In genomic region chr20:41563087-41563486, GRCh38 we compare ENCODE assay signal across 14 cellular contexts. TPM values are rescaled to one million over a fixed set of nuclear protein-coding genes. Genes with fewer than 3 reads are reported as not detected.
DNase-seq lines count a peak whose midpoint lies in the region; ATAC-seq, FAIRE-seq and TF ChIP-seq lines count a peak whose summit lies in the region.
"Had no signal": no experiment of that assay in that cellular context is flagged by ENCODE, and none has a peak within 500 bp of the region (broad histone marks: within the 10 kb centered on the region; RNA-seq: fewer than 3 reads in every experiment).

No MANE protein-coding gene starts in this region.

- no peak overlapping the region for H3K18ac ChIP-seq in IMR-90 (ENCODE audit: low read depth, low read length)

- H3K9me1 ChIP-seq in IMR-90 (ENCODE audit: insufficient read depth, low read length), result peaks cover 14% of the 10 kb centered on the region; the same call in 1 of the 2 replicates

- H2BK20ac ChIP-seq in IMR-90 (ENCODE audit: low read depth, low read length), result no peak overlapping the region

- no CpG with 5 or more reads among the region's 1 CpG for WGBS in IMR-90 (ENCODE audit: extremely low coverage in 2 of 2, insufficient read length in 1 of 2), 2 experiments

- in situ Hi-C loops in IMR-90 (cut with MboI; ENCODE audit: low sequenced_read_pairs), result no loop called here

- no peak overlapping the region for H2BK15ac ChIP-seq in IMR-90 (ENCODE audit: low read depth, low read length)

- no peak for TF ChIP-seq RAD21 in IMR-90 (IDR thresholded peaks at IDR 0.05; ENCODE audit: low read length)

- intact Hi-C loops in IMR-90 (cut with micrococcal nuclease) (no loop called here), breast epithelium (cut with DNase I; ENCODE audit: low total_unique reads) (no loop called here)

- H4K20me1 ChIP-seq in IMR-90 (ENCODE audit: insufficient read depth, low read length), result peaks cover 39% of the 10 kb centered on the region

- H2AK9ac ChIP-seq in IMR-90 (replicated peaks; ENCODE audit: low read depth, low read length, poor library complexity), result no peak overlapping the region

- POLR2A ChIA-PET in IMR-90 (lab: Charles Lee; ENCODE audit: unreplicated experiment), result no interaction called here

- no peak overlapping the region for H3K56ac ChIP-seq in IMR-90 (ENCODE audit: extremely low read depth, insufficient read depth, low read length)

- peak; percentile 19 for DNase-seq in ELR (ENCODE audit: low read depth)
- peak; percentile 24 for DNase-seq in IMR-90
- DNase-seq in bronchial epithelial cell (ENCODE audit: low read depth), result peak; percentile 13
- peak; percentile 17 for DNase-seq in kidney tubule cell (ENCODE audit: low spot score)
- no peak for DNase-seq in cerebellum (ENCODE audit: low spot score)
- DNase-seq in breast epithelium (ENCODE audit: low spot score in 2 of 2), result no peak
- DNase-seq in DMS79 (lab: John Stamatoyannopoulos, UW), result no peak
- DNase-seq: 8988T; CD4-positive, CD25-positive, alpha-beta regulatory T cell; DMS53; H7 had no signal

- FAIRE-seq in bronchial epithelial cell (lab: Jason Lieb, UNC), result no peak
- FAIRE-seq: GM12891 had no signal

- no TSS peak for BruUV-seq in IMR-90 (replicated peaks; lab: Mats Ljungman, UMichigan)

- H3K4me3 ChIP-seq in IMR-90 (ENCODE audit: insufficient read depth, low read depth, low read length), result no peak overlapping the region
- no peak overlapping the region for H3K4me3 ChIP-seq in bronchial epithelial cell (ENCODE audit: low read depth, low read length)
- no peak overlapping the region for H3K4me3 ChIP-seq in breast epithelium
- H3K4me3 ChIP-seq: BLaER1 treated with 17β-estradiol and CSF1 and Interleukin-3, amounts not matched to agents 10 nM and 100 nM had no signal

- H3K23ac ChIP-seq in IMR-90 (ENCODE audit: low read depth, low read length), result no peak overlapping the region

- no peak for TF ChIP-seq CTCF in IMR-90 (conservative IDR thresholded peaks at IDR 0.05; ENCODE audit: low read depth, low read length)
- no peak for TF ChIP-seq CTCF in bronchial epithelial cell (IDR thresholded peaks at IDR 0.05; ENCODE audit: insufficient read depth, low read length, severe bottlenecking)
- no peak for TF ChIP-seq CTCF in breast epithelium (IDR thresholded peaks at IDR 0.05)

- H3K4ac ChIP-seq in IMR-90 (ENCODE audit: low read depth, low read length), result no peak overlapping the region

- no peak overlapping the region for H2BK5ac ChIP-seq in IMR-90 (ENCODE audit: low read depth, low read length, poor library complexity, severe bottlenecking)

- H4K8ac ChIP-seq in IMR-90 (ENCODE audit: low read depth in 2 of 2, low read length in 2 of 2), result no peak overlapping the region

- H3K9me3 ChIP-seq in IMR-90 (ENCODE audit: control insufficient read depth, insufficient read depth, low read length), result no peaks in the 10 kb centered on the region
- no peaks in the 10 kb centered on the region for H3K9me3 ChIP-seq in breast epithelium

- H2AFZ ChIP-seq in IMR-90 (replicated peaks; ENCODE audit: low read length, poor library complexity), result no peak overlapping the region

- peaks cover 3% of the 10 kb centered on the region for H3K36me3 ChIP-seq in IMR-90 (ENCODE audit: control insufficient read depth, insufficient read depth, low read length)
- H3K36me3 ChIP-seq in bronchial epithelial cell (ENCODE audit: control insufficient read depth, insufficient read depth, low read length), result no peaks in the 10 kb centered on the region
- no peaks in the 10 kb centered on the region for H3K36me3 ChIP-seq in breast epithelium

- no peaks in the 10 kb centered on the region for H3K27me3 ChIP-seq in IMR-90 (ENCODE audit: control insufficient read depth, insufficient read depth, low read length)
- no peaks in the 10 kb centered on the region for H3K27me3 ChIP-seq in bronchial epithelial cell (ENCODE audit: control insufficient read depth, insufficient read depth, low read length)
- H3K27me3 ChIP-seq in breast epithelium, result no peaks in the 10 kb centered on the region
- H3K27me3 ChIP-seq: BLaER1 treated with 17β-estradiol and CSF1 and Interleukin-3, amounts not matched to agents 10 nM and 100 nM had no signal

- H3K14ac ChIP-seq in IMR-90 (replicated peaks; ENCODE audit: low read depth, low read length), result no peak overlapping the region

- no peak for TF ChIP-seq POLR2A in IMR-90 (IDR thresholded peaks at IDR 0.05; ENCODE audit: low read depth, low read length)
- no peak for TF ChIP-seq POLR2A in breast epithelium (IDR thresholded peaks at IDR 0.05)

- H4K5ac ChIP-seq in IMR-90 (ENCODE audit: low read depth, low read length), result no peak overlapping the region

- H3K9ac ChIP-seq in IMR-90 (ENCODE audit: low read depth, low read length), result no peak overlapping the region
- H3K9ac ChIP-seq: BLaER1 treated with 17β-estradiol and CSF1 and Interleukin-3, amounts not matched to agents 10 nM and 100 nM had no signal

- H4K91ac ChIP-seq in IMR-90 (ENCODE audit: insufficient read depth, low read depth, low read length), result no peak overlapping the region

- peaks cover 3% of the 10 kb centered on the region; the same call in 1 of the 2 replicates for H3K4me1 ChIP-seq in IMR-90 (ENCODE audit: control insufficient read depth, insufficient read depth, low read length)
- H3K4me1 ChIP-seq in breast epithelium, result peaks cover 2 to 5% of the 10 kb centered on the region in 2 donors

- no peak overlapping the region for H3K4me2 ChIP-seq in IMR-90 (ENCODE audit: low read depth, low read length)
- H3K4me2 ChIP-seq: BLaER1 treated with 17β-estradiol and CSF1 and Interleukin-3, amounts not matched to agents 10 nM and 100 nM had no signal

- H3K27ac ChIP-seq in IMR-90 (ENCODE audit: insufficient read depth, low read length) (no peak overlapping the region), breast epithelium (no peak overlapping the region)
- H3K27ac ChIP-seq: BLaER1 treated with 17β-estradiol and CSF1 and Interleukin-3, amounts not matched to agents 10 nM and 100 nM had no signal

- CTCF ChIA-PET in IMR-90 (lab: Yijun Ruan, JAX), result no interaction called here

- no peak overlapping the region for H2AK5ac ChIP-seq in IMR-90 (ENCODE audit: low read depth, low read length)

- dilution Hi-C loops in IMR-90 (cut with HindIII; ENCODE audit: low sequenced_read_pairs, unreplicated experiment), result no loop called here

- H2BK120ac ChIP-seq in IMR-90 (ENCODE audit: low read depth, low read length), result no peak overlapping the region

- H3K79me1 ChIP-seq in IMR-90 (ENCODE audit: low read depth in 1 of 2, low read length in 2 of 2), result peaks cover 49 to 63% of the 10 kb centered on the region in 2 experiments

- ATAC-seq in IMR-90 (ENCODE audit: low read depth), result no peak
- ATAC-seq in GM18870 (IDR thresholded peaks at IDR 0.05; ENCODE audit: unreplicated experiment), result no peak

TF ChIP-seq in IMR-90, 13 proteins besides CTCF, POLR2A, EP300 and RAD21:
- TF ChIP-seq MXI1 (IDR thresholded peaks at IDR 0.05; ENCODE audit: borderline replicate concordance, low read depth, low read length), result no peak
- no peak for TF ChIP-seq NFE2L2 (IDR thresholded peaks at IDR 0.05; ENCODE audit: low read depth, low read length)
- TF ChIP-seq RFX5 (IDR thresholded peaks at IDR 0.05; ENCODE audit: low read depth, low read length), result no peak

RNA-seq across cellular contexts. Expression of gene CHD6, which starts 55.1 kb away (rescaled TPM):
- total RNA-seq in IMR-90 (2012; rRNA removed) (26.7 and 31.7 TPM in 2 replicates), bronchial epithelial cell (10.8 and 15.9 TPM in 2 replicates), cerebellum (92.9 TPM), breast epithelium (10 to 100 TPM; 31.4 to 85.8 (median 81.0) TPM)
- 7.9 and 8.8 TPM in 2 replicates for polyA plus RNA-seq in IMR-90 (2012; rRNA removed)
- polyA plus RNA-seq in IMR-90 (2012; cell fraction: cytosol; rRNA removed), result 2.2 and 2.4 TPM in 2 replicates
- polyA plus RNA-seq in IMR-90 (2012; cell fraction: nucleus; rRNA removed; ENCODE audit: low replicate concordance), result 17.0 and 37.4 TPM in 2 replicates

Comparison
In these comparisons a context has a peak if more than half of its experiments do, and no peak if none do; other contexts are left out.
1. DNase-seq: peak in ELR (single experiment), IMR-90 (single experiment), bronchial epithelial cell (single experiment) and kidney tubule cell (single experiment); none in cerebellum (single experiment), breast epithelium (0 of 2) and DMS79 (single experiment).